ENCODE assay signal across 1 cellular context in the genomic region with DNA sequence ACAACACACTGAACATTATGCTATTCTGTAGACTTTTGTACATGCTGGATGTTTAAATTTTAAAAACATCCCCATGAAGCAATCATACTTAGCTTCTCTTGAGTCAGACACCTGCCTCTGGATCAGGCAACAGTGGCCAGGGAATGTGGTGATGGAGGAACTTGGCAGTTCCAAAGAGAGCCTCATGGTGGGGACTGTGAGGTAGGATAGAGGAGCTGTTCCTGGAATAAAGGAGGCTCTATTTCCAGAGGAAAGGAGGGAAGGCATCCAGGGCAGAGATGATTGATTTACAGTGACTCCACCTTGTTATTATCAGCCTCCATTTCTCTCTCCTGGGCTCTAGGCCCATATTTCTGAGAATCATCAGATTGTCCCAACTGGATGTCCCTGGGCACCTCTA.
A peak's percentile ranks its signal among the peaks of the same experiment; 100 is the strongest.
TF ChIP-seq lines count a peak whose summit lies in the region.

No MANE protein-coding gene starts in this region.

TF ChIP-seq in IMR-90, 13 proteins besides CTCF, POLR2A, EP300 and RAD21:
- TF ChIP-seq SMC3 (IDR thresholded peaks at IDR 0.05; ENCODE audit: low read depth, low read length) (peak; percentile 36), NFE2L2 (IDR thresholded peaks at IDR 0.05; ENCODE audit: low read depth, low read length) (no peak), CEBPB (IDR thresholded peaks at IDR 0.05; ENCODE audit: low read depth, low read length) (0 out of 2 replicates have a peak, but pooled peaks have one; percentile 8), FOS (IDR thresholded peaks at IDR 0.05; ENCODE audit: low read depth, low read length) (no peak)
TF ChIP-seq in IMR-90: peak in this region for 2.
